ENCODE assay signal across 14 cellular contexts in genomic region chrX:68488657-68489056, GRCh38. TPM values are rescaled to one million over a fixed set of nuclear protein-coding genes. Genes with fewer than 3 reads are reported as not detected.
DNase-seq lines count a peak whose midpoint lies in the region; ATAC-seq and TF ChIP-seq lines count a peak whose summit lies in the region.
"Had no signal": no experiment of that assay in that cellular context is flagged by ENCODE, and none has a peak within 500 bp of the region (broad histone marks: within the 10 kb centered on the region; RNA-seq: fewer than 3 reads in every experiment).

No MANE protein-coding gene starts in this region.

- peak; percentile 51 for DNase-seq in HuH-7 (ENCODE audit: low spot score)
- no peak for DNase-seq in T-helper 17 cell
- DNase-seq in lower lobe of right lung = no peak
- DNase-seq in stimulated activated CD4-positive, alpha-beta T cell treated with anti-CD3 and anti-CD28 coated beads, Interleukin-2, amount 100 ng/mL, for 48 hours = no peak
- DNase-seq in NAMALWA (ENCODE audit: low spot score) = no peak
- DNase-seq in activated naive CD4-positive, alpha-beta T cell treated with anti-CD3 and anti-CD28 coated beads, Interleukin-2, amount 10 ng/mL, durations not matched to agents 7 days and 5 days = no peak
- no peak for DNase-seq in cardiac septum (ENCODE audit: low spot score)
- DNase-seq: BE2C; CD4-positive, alpha-beta memory T cell; MV-4-11; NCI-H1436; NCI-H226; NCI-H526; PC-9 had no signal

- H3K9me3 ChIP-seq in T-helper 17 cell (ENCODE audit: control insufficient read depth, low read length, poor library complexity, severe bottlenecking) (no peaks in the 10 kb centered on the region), lower lobe of right lung (no peaks in the 10 kb centered on the region)
- H3K9me3 ChIP-seq: BE2C had no signal

- no peaks in the 10 kb centered on the region for H3K27me3 Mint-ChIP-seq in T-helper 17 cell
- H3K27me3 Mint-ChIP-seq in activated naive CD4-positive, alpha-beta T cell treated with anti-CD3 and anti-CD28 coated beads, Interleukin-2, amount 10 ng/mL, durations not matched to agents 7 days and 5 days = peaks cover 4% of the 10 kb centered on the region
- H3K27me3 Mint-ChIP-seq: CD4-positive, alpha-beta memory T cell had no signal

- no peak overlapping the region for H3K4me3 Mint-ChIP-seq in T-helper 17 cell
- H3K4me3 Mint-ChIP-seq in activated naive CD4-positive, alpha-beta T cell treated with anti-CD3 and anti-CD28 coated beads, Interleukin-2, amount 10 ng/mL, durations not matched to agents 7 days and 5 days = no peak overlapping the region
- H3K4me3 Mint-ChIP-seq: CD4-positive, alpha-beta memory T cell had no signal

- intact Hi-C loops in lower lobe of right lung (cut with DNase I) (no loop called here), cardiac septum (cut with DNase I) (no loop called here)

- H3K4me1 ChIP-seq in lower lobe of right lung = no peaks in the 10 kb centered on the region
- H3K4me1 ChIP-seq: BE2C had no signal

- H3K27ac Mint-ChIP-seq in T-helper 17 cell = peak overlapping the region; percentile 9
- no peak overlapping the region for H3K27ac Mint-ChIP-seq in activated naive CD4-positive, alpha-beta T cell treated with anti-CD3 and anti-CD28 coated beads, Interleukin-2, amount 10 ng/mL, durations not matched to agents 7 days and 5 days
- H3K27ac Mint-ChIP-seq: CD4-positive, alpha-beta memory T cell had no signal

- no peaks in the 10 kb centered on the region for H3K36me3 Mint-ChIP-seq in T-helper 17 cell (ENCODE audit: low read depth)
- H3K36me3 Mint-ChIP-seq in activated naive CD4-positive, alpha-beta T cell treated with anti-CD3 and anti-CD28 coated beads, Interleukin-2, amount 10 ng/mL, durations not matched to agents 7 days and 5 days = no peaks in the 10 kb centered on the region
- H3K36me3 Mint-ChIP-seq: CD4-positive, alpha-beta memory T cell had no signal

- no peaks in the 10 kb centered on the region for H3K9me3 Mint-ChIP-seq in activated naive CD4-positive, alpha-beta T cell treated with anti-CD3 and anti-CD28 coated beads, Interleukin-2, amount 10 ng/mL, durations not matched to agents 7 days and 5 days
- H3K9me3 Mint-ChIP-seq: CD4-positive, alpha-beta memory T cell had no signal

- CTCF ChIA-PET in activated naive CD4-positive, alpha-beta T cell treated with anti-CD3 and anti-CD28 coated beads, Interleukin-2, amount 10 ng/mL, durations not matched to agents 7 days and 5 days (lab: Charles Lee) = no interaction called here

- H3K4me3 ChIP-seq in lower lobe of right lung = no peak overlapping the region
- H3K4me3 ChIP-seq: PC-9 had no signal

- no peaks in the 10 kb centered on the region for H3K36me3 ChIP-seq in lower lobe of right lung
- H3K36me3 ChIP-seq: BE2C had no signal

- H3K27me3 ChIP-seq in lower lobe of right lung (ENCODE audit: low read depth) = no peaks in the 10 kb centered on the region
- H3K27me3 ChIP-seq: BE2C had no signal

- no peak for TF ChIP-seq CTCF in lower lobe of right lung (IDR thresholded peaks at IDR 0.05)

- H3K4me1 Mint-ChIP-seq in T-helper 17 cell = peaks cover 2% of the 10 kb centered on the region
- no peaks in the 10 kb centered on the region for H3K4me1 Mint-ChIP-seq in activated naive CD4-positive, alpha-beta T cell treated with anti-CD3 and anti-CD28 coated beads, Interleukin-2, amount 10 ng/mL, durations not matched to agents 7 days and 5 days

- ATAC-seq in T-helper 17 cell (no peak), lower lobe of right lung (peak; percentile 68 to 90)

- no peak overlapping the region for H3K27ac ChIP-seq in lower lobe of right lung
- H3K27ac ChIP-seq: PC-9 had no signal

RNA-seq across cellular contexts. Expression of gene YIPF6, which starts 10.2 kb away (rescaled TPM):
- total RNA-seq in T-helper 17 cell (10 to 100 TPM; 14.4 to 16.5 TPM), lower lobe of right lung (45.0 TPM), cardiac septum (29.4 TPM)

RNA-seq across cellular contexts. Expression of gene OPHN1, which starts 55.4 kb away (rescaled TPM):
- total RNA-seq in T-helper 17 cell (1 to 10 TPM in 1 of 2 donors, under 1 TPM in 1; 0.37 to 1.4 TPM), lower lobe of right lung (10.7 TPM), cardiac septum (4.7 TPM)
